Comparison of ENCODE assay signal across 18 cellular contexts in genomic region chr12:120652671-120653435, GRCh38. TPM values are rescaled to one million over a fixed set of nuclear protein-coding genes. Genes with fewer than 3 reads are reported as not detected.
A peak's percentile ranks its signal among the peaks of the same experiment; 100 is the strongest.
DNase-seq lines count a peak whose midpoint lies in the region; ATAC-seq, FAIRE-seq and TF ChIP-seq lines count a peak whose summit lies in the region.
"Had no signal": no experiment of that assay in that cellular context is flagged by ENCODE, and none has a peak within 500 bp of the region (broad histone marks: within the 10 kb centered on the region; RNA-seq: fewer than 3 reads in every experiment).

No MANE protein-coding gene starts in this region.

- ATAC-seq in GM18858 (IDR thresholded peaks at IDR 0.05; ENCODE audit: unreplicated experiment), result no peak
- ATAC-seq: left ventricle myocardium superior had no signal

- CTCF ChIA-PET in HEK293 (lab: Yijun Ruan, JAX), result interaction anchor here (0.6 to 1.3 kb wide), 5 partner anchors 11 to 826 kb away, joined by 3 to 6 read pairs (median 3); no protein-coding TSS in a partner anchor

- H3K27me3 ChIP-seq in rectal smooth muscle tissue (ENCODE audit: control insufficient read depth, insufficient read depth, low read length), result peaks cover 2% of the 10 kb centered on the region
- H3K27me3 ChIP-seq in prostate gland (replicated peaks; ENCODE audit: insufficient read depth), result no peaks in the 10 kb centered on the region
- peaks cover 42% of the 10 kb centered on the region for H3K27me3 ChIP-seq in WERI-Rb-1 (ENCODE audit: insufficient read depth, low read depth, severe bottlenecking)
- H3K27me3 ChIP-seq: SJCRH30 had no signal

- DNase-seq in hypothalamus (lab: John Stamatoyannopoulos, UW) (peak in 27 of 51 donors; percentile 15 to 77 (median 36)), prostate gland (ENCODE audit: low spot score) (no peak), WERI-Rb-1 (no peak), frontal cortex (ENCODE audit: low spot score in 2 of 2) (no peak)
- DNase-seq: foreskin fibroblast; left ventricle myocardium superior; NCI-H2029; NCI-H526; SJCRH30; stimulated activated CD4-positive, alpha-beta T cell treated with anti-CD3 and anti-CD28 coated beads, Interleukin-4, amount 100 ng/mL, for 4 hours had no signal

- 70% methylated on average over 10 of the region's 10 CpGs for WGBS in prostate gland

- POLR2A ChIA-PET in HEK293 (lab: Yijun Ruan, JAX), result no interaction called here

- no peaks in the 10 kb centered on the region for H3K4me1 ChIP-seq in HEK293 (ENCODE audit: control insufficient read depth, insufficient read depth, low read length)
- H3K4me1 ChIP-seq in rectal smooth muscle tissue (ENCODE audit: control insufficient read depth, insufficient read depth, low read length), result peaks cover 11% of the 10 kb centered on the region
- H3K4me1 ChIP-seq in prostate gland (replicated peaks), result no peaks in the 10 kb centered on the region
- H3K4me1 ChIP-seq: SJCRH30 had no signal

- no peak for FAIRE-seq in frontal cortex (lab: Jason Lieb, UNC)

- intact Hi-C loops in prostate gland (cut with DNase I), result no loop called here

- no peak for TF ChIP-seq POLR2A in prostate gland (IDR thresholded peaks at IDR 0.05)

- H3K36me3 ChIP-seq in HEK293 (ENCODE audit: control insufficient read depth in 2 of 2, insufficient read depth in 1 of 2, low read length in 2 of 2), result no peaks in the 10 kb centered on the region
- H3K36me3 ChIP-seq in rectal smooth muscle tissue (ENCODE audit: control insufficient read depth, insufficient read depth, low read length), result no peaks in the 10 kb centered on the region
- H3K36me3 ChIP-seq in prostate gland, result no peaks in the 10 kb centered on the region
- H3K36me3 ChIP-seq in WERI-Rb-1, result no peaks in the 10 kb centered on the region
- H3K36me3 ChIP-seq: HAP-1, SJCRH30 had no signal

- no peak overlapping the region for H3K9ac ChIP-seq in rectal smooth muscle tissue (ENCODE audit: low read length)
- H3K9ac ChIP-seq: parathyroid adenoma had no signal

- H3K4me3 ChIP-seq in HEK293 (ENCODE audit: low read depth, low read length) (no peak overlapping the region), rectal smooth muscle tissue (ENCODE audit: low read length) (no peak overlapping the region), prostate gland (no peak overlapping the region), WERI-Rb-1 (ENCODE audit: low read depth, low read length) (no peak overlapping the region)
- H3K4me3 ChIP-seq: HAP-1, SJCRH30 had no signal

- H3K27ac ChIP-seq in HEK293 (ENCODE audit: extremely low read depth, low read depth, low read length) (no peak overlapping the region), angular gyrus (ENCODE audit: low read depth, low read length) (peak overlapping the region; percentile 62), rectal smooth muscle tissue (ENCODE audit: low read depth, low read length) (peak overlapping the region; percentile 11), prostate gland (no peak overlapping the region), WERI-Rb-1 (no peak overlapping the region)
- H3K27ac ChIP-seq: parathyroid adenoma, SJCRH30 had no signal

- H3K9me3 ChIP-seq in HEK293 (ENCODE audit: control insufficient read depth, insufficient read depth, low read depth, low read length) (no peaks in the 10 kb centered on the region), prostate gland (no peaks in the 10 kb centered on the region), WERI-Rb-1 (ENCODE audit: severe bottlenecking) (no peaks in the 10 kb centered on the region)
- H3K9me3 ChIP-seq: HAP-1, SJCRH30 had no signal

- TF ChIP-seq CTCF in HEK293 (tag by site-specific recombination; IDR thresholded peaks at IDR 0.05), result no peak
- TF ChIP-seq CTCF in prostate gland (IDR thresholded peaks at IDR 0.05), result no peak
- no peak for TF ChIP-seq CTCF in WERI-Rb-1 (IDR thresholded peaks at IDR 0.05; ENCODE audit: low read depth, low read length)

TF ChIP-seq in HEK293, 187 proteins besides CTCF, POLR2A, EP300 and RAD21:
- TF ChIP-seq BCL11A (tag by site-specific recombination; IDR thresholded peaks at IDR 0.05; ENCODE audit: low read depth) (no peak), YY2 (tag by site-specific recombination; IDR thresholded peaks at IDR 0.05) (peak; percentile 67; the same call in 1 of the 2 replicates), SETDB1 (IDR thresholded peaks at IDR 0.05; ENCODE audit: insufficient read length, low read length) (no peak), ZNF488 (tag by site-specific recombination; IDR thresholded peaks at IDR 0.05) (no peak), SCRT2 (tag by site-specific recombination; IDR thresholded peaks at IDR 0.05) (0 out of 2 replicates have a peak, but pooled peaks have one; percentile 18)
- TF ChIP-seq, protein P1, sequence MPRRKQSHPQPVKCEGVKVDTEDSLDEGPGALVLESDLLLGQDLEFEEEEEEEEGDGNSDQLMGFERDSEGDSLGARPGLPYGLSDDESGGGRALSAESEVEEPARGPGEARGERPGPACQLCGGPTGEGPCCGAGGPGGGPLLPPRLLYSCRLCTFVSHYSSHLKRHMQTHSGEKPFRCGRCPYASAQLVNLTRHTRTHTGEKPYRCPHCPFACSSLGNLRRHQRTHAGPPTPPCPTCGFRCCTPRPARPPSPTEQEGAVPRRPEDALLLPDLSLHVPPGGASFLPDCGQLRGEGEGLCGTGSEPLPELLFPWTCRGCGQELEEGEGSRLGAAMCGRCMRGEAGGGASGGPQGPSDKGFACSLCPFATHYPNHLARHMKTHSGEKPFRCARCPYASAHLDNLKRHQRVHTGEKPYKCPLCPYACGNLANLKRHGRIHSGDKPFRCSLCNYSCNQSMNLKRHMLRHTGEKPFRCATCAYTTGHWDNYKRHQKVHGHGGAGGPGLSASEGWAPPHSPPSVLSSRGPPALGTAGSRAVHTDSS (tag by site-specific recombination; IDR thresholded peaks at IDR 0.05), result peak; percentile 77; the same call in 1 of the 2 replicates
TF ChIP-seq in HEK293: peak in this region for 3.

RNA-seq across cellular contexts. Expression of gene CABP1, which starts 12.4 kb away (rescaled TPM):
- total RNA-seq in prostate gland (under 1 TPM; 0.23 to 0.62 TPM), frontal cortex (2.0 TPM)
- total RNA-seq: activated T-helper 1 cell treated with anti-CD3 and anti-CD28 coated beads, Interleukin-12 subunit alpha, Interleukin-12 subunit beta, Interleukin-2, Interleukin-4 antibody, amounts not matched to agents 30 ng/mL and 10 ng/mL and 1 ng/mL, durations not matched to agents 14 hours and 24 hours and 36 hours; T-helper 2 cell treated with Interferon-gamma antibody and Interleukin-4, amounts not matched to agents 100 ng/mL and 5 ng/mL, for 36 hours had no signal

RNA-seq across cellular contexts. Expression of gene MLEC, which starts 34.1 kb away (rescaled TPM):
- total RNA-seq in prostate gland (100 to 1,000 TPM; 116 to 124 TPM), frontal cortex (35.5 TPM)

RNA-seq across cellular contexts. Expression of gene UNC119B, which starts 57.4 kb away (rescaled TPM):
- total RNA-seq in prostate gland (10 to 100 TPM; 26.0 to 41.9 TPM), frontal cortex (11.0 TPM)

Comparison
In these comparisons a context has a peak if more than half of its experiments do, and no peak if none do; other contexts are left out.
1. H3K27ac ChIP-seq: peak in angular gyrus (single experiment) and rectal smooth muscle tissue (single experiment); none in HEK293 (single experiment), prostate gland (0 of 2) and WERI-Rb-1 (single experiment).
2. DNase-seq: peak in hypothalamus (27 of 51); none in prostate gland (single experiment), WERI-Rb-1 (single experiment) and frontal cortex (0 of 2).